8 cellular contexts compared by ENCODE assay signal in the genomic region with DNA sequence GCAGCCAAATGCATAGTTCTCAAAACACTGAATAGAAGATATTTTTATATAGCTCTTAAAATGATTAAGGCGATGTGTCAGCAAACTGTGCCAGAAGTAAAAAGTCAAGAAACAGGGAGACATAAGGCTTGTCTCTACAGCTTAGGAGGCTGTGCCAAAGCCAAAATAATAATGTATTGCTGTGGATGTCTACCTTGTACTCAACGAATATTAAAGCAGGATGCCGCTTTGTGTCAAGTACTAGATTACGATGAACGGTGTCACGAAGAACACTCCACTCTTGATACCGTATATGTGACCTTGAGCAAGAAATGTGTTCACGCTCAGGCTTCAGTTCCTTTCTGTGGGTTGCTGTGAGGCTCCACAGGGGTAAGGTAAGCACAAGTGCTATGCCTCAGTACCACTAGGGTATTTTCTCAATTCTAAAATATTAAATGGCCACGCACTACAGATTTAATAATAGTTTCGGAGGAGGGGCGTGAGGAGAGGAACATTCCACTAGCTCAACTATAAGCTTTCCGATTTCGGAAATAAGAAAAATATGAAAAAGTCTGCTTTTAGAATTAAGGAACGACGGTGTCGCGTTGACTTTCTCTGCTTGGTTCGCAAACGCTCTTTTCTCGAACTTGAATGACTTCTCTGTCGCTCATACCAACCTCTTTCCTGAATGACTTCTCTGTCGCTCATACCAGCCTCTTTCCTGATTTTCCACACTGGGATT. TPM values are rescaled to one million over a fixed set of nuclear protein-coding genes. Genes with fewer than 3 reads are reported as not detected.
DNase-seq lines count a peak whose midpoint lies in the region; ATAC-seq and TF ChIP-seq lines count a peak whose summit lies in the region.

No MANE protein-coding gene starts in this region.

- peaks cover 21% of the 10 kb centered on the region for H3K4me1 ChIP-seq in CD8-positive, alpha-beta memory T cell (ENCODE audit: insufficient read depth, low read length)
- H3K4me1 ChIP-seq in iPS-20b (ENCODE audit: insufficient read depth, low read length), result peaks cover 7% of the 10 kb centered on the region; the same call in 1 of the 2 replicates

- peak; percentile 34 for ATAC-seq in GM19025 (IDR thresholded peaks at IDR 0.05; ENCODE audit: low read depth, unreplicated experiment)
- peak; percentile 39 for ATAC-seq in HG03097 (IDR thresholded peaks at IDR 0.05; ENCODE audit: low FRiP score, unreplicated experiment)

- H3K27ac Mint-ChIP-seq in CD8-positive, alpha-beta memory T cell, result peak overlapping the region in 1 of 8 donors; percentile 3

- no peaks in the 10 kb centered on the region for H3K9me3 ChIP-seq in CD8-positive, alpha-beta memory T cell (ENCODE audit: low read length)
- H3K9me3 ChIP-seq in iPS-20b (ENCODE audit: insufficient read depth, low read depth, low read length), result no peaks in the 10 kb centered on the region

- H3K9ac ChIP-seq in iPS-20b (ENCODE audit: low read depth, low read length), result peak overlapping the region; percentile 73

- H3K9me3 Mint-ChIP-seq in CD8-positive, alpha-beta memory T cell, result no peaks in the 10 kb centered on the region

- peaks cover 1 to 6% of the 10 kb centered on the region in 2 donors for H3K27me3 Mint-ChIP-seq in CD8-positive, alpha-beta memory T cell

- CTCF ChIA-PET in CD8-positive, alpha-beta memory T cell (lab: Charles Lee), result interaction anchor here (0.7 to 4.3 kb wide), 4 partner anchors 10 to 1187 kb away, joined by 3 to 68 read pairs (median 12); partner anchors contain the start of gene ELMOD2

- POLR2A ChIA-PET in CD8-positive, alpha-beta memory T cell (lab: Charles Lee), result interaction anchor here (0.6 to 2.4 kb wide), 5 partner anchors 8 to 920 kb away, joined by 3 to 18 read pairs (median 3); partner anchors contain the start of gene ELMOD2

- peak overlapping the region; percentile 67 for H3K27ac ChIP-seq in CD8-positive, alpha-beta memory T cell (ENCODE audit: low read depth, low read length)
- H3K27ac ChIP-seq in angular gyrus (ENCODE audit: low read depth, low read length) (peak overlapping the region; percentile 53), iPS-20b (ENCODE audit: low read length) (peak overlapping the region; percentile 0)

- peak in 4 of 5 donors; percentile 2 to 58 (median 24) for DNase-seq in CD8-positive, alpha-beta memory T cell
- DNase-seq in stimulated activated CD4-positive, alpha-beta T cell treated with anti-CD3 and anti-CD28 coated beads, Interleukin-1b, Interleukin-23, amount 100 ng/mL, for 48 hours, result peak; percentile 24
- DNase-seq in NCI-H187 treated with DMSO at 0.1 percent for 48 hours (lab: John Stamatoyannopoulos, UW), result no peak

- H3K27me3 ChIP-seq in CD8-positive, alpha-beta memory T cell (ENCODE audit: insufficient read depth, low read length, poor library complexity, severe bottlenecking), result no peaks in the 10 kb centered on the region
- no peaks in the 10 kb centered on the region for H3K27me3 ChIP-seq in iPS-20b (ENCODE audit: insufficient read depth, low read length)

- H3K4me3 ChIP-seq in CD8-positive, alpha-beta memory T cell (ENCODE audit: low read length), result peak overlapping the region; percentile 88
- H3K4me3 ChIP-seq in iPS-20b (ENCODE audit: low read length), result peak overlapping the region; percentile 90

- H3K36me3 Mint-ChIP-seq in CD8-positive, alpha-beta memory T cell, result peaks cover 0 to 1% (median 0%) of the 10 kb centered on the region in 3 donors

- no peak overlapping the region for H3K4me3 Mint-ChIP-seq in CD8-positive, alpha-beta memory T cell

- H3K36me3 ChIP-seq in CD8-positive, alpha-beta memory T cell (ENCODE audit: insufficient read depth, low read length), result no peaks in the 10 kb centered on the region
- no peaks in the 10 kb centered on the region for H3K36me3 ChIP-seq in iPS-20b (ENCODE audit: insufficient read depth, low read depth, low read length)

- H3K4me1 Mint-ChIP-seq in CD8-positive, alpha-beta memory T cell, result peaks cover 27 to 41% (median 32%) of the 10 kb centered on the region in 3 donors

TF ChIP-seq in PFSK-1, 5 proteins besides CTCF, POLR2A, EP300 and RAD21:
- TF ChIP-seq POLR2AphosphoS5 (IDR thresholded peaks at IDR 0.05; ENCODE audit: low read depth, low read length), result peak; percentile 87; the same call in 1 of the 2 replicates
- TF ChIP-seq TAF1 (IDR thresholded peaks at IDR 0.05; ENCODE audit: borderline replicate concordance, insufficient read depth, low read length), result no peak
- TF ChIP-seq, protein P1, sequence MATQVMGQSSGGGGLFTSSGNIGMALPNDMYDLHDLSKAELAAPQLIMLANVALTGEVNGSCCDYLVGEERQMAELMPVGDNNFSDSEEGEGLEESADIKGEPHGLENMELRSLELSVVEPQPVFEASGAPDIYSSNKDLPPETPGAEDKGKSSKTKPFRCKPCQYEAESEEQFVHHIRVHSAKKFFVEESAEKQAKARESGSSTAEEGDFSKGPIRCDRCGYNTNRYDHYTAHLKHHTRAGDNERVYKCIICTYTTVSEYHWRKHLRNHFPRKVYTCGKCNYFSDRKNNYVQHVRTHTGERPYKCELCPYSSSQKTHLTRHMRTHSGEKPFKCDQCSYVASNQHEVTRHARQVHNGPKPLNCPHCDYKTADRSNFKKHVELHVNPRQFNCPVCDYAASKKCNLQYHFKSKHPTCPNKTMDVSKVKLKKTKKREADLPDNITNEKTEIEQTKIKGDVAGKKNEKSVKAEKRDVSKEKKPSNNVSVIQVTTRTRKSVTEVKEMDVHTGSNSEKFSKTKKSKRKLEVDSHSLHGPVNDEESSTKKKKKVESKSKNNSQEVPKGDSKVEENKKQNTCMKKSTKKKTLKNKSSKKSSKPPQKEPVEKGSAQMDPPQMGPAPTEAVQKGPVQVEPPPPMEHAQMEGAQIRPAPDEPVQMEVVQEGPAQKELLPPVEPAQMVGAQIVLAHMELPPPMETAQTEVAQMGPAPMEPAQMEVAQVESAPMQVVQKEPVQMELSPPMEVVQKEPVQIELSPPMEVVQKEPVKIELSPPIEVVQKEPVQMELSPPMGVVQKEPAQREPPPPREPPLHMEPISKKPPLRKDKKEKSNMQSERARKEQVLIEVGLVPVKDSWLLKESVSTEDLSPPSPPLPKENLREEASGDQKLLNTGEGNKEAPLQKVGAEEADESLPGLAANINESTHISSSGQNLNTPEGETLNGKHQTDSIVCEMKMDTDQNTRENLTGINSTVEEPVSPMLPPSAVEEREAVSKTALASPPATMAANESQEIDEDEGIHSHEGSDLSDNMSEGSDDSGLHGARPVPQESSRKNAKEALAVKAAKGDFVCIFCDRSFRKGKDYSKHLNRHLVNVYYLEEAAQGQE (IDR thresholded peaks at IDR 0.05; ENCODE audit: insufficient read depth in 1 of 2, low read depth in 2 of 2, low read length in 2 of 2), result peak in 1 of 2 experiments; percentile 51; a peak in 1 of 4 replicates

RNA-seq across cellular contexts. Expression of gene SCOC, which starts 0.7 kb away (rescaled TPM):
- 10 to 100 TPM; 39.6 to 40.8 TPM for total RNA-seq in CD8-positive, alpha-beta memory T cell
- 35.4 TPM for polyA plus RNA-seq in CD8-positive, alpha-beta memory T cell
- polyA plus RNA-seq in PFSK-1 (2012; ENCODE audit: insufficient read length, low read depth), result 11.1 TPM

RNA-seq across cellular contexts. Expression of gene CLGN, which starts 54.7 kb away (rescaled TPM):
- not detected for total RNA-seq in CD8-positive, alpha-beta memory T cell
- not detected for polyA plus RNA-seq in CD8-positive, alpha-beta memory T cell
- polyA plus RNA-seq in PFSK-1 (2012; ENCODE audit: insufficient read length, low read depth), result 3.5 TPM

Comparison
In these comparisons a context has a peak if more than half of its experiments do, and no peak if none do; other contexts are left out.
1. H3K27ac ChIP-seq: peak in every context shown above with its lines; median percentile 67 in CD8-positive, alpha-beta memory T cell; 53 in angular gyrus; 0 in iPS-20b.